ENCODE assay signal across 8 cellular contexts in the genomic region with DNA sequence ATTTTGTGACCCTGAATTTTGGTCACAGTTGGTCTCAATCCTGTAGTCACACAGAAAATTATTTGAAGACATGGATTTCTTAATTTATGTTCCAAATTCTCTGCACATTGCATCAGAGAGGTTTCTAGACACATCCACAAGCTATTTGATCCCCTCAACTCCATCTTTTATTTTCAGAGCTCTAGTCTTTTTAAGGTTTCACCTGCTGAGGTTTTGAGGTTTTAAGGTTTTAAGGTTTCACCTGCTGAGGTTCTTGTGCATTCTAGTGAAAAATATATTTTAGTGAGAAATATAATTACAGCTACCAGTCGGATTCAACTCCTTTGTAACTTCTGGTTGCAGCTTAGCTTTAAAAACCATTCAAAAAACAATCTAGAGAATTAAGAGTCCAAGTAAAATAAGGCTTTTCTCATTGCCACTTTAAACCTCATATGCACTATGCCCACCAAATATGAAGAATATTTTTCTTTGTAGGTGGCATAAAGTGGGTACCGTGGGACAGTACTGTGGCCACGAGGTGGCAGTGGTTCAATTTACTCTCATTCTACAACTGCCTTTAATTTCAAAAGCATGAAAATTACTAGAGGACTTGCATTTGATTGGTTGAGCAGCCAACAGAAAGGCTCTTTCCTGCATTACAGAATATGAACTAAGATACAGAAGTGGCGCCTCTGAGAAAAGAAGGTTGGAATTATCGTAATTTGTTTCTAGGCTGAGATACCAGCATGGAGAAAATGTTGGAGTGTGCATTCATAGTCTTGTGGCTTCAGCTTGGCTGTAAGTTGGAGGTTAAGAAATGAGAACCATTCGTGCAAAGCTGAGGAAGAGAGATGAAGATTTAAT.
DNase-seq lines count a peak whose midpoint lies in the region; ATAC-seq, FAIRE-seq and TF ChIP-seq lines count a peak whose summit lies in the region.

No MANE protein-coding gene starts in this region.

- ATAC-seq in RWPE2 (ENCODE audit: low read depth), result peak; percentile 60; the same call in 1 of the 3 replicates
- ATAC-seq in HG03439 (IDR thresholded peaks at IDR 0.05; ENCODE audit: unreplicated experiment), result no peak

- H3K79me2 ChIP-seq in neural cell (replicated peaks; ENCODE audit: insufficient read depth, low read length), result no peaks in the 10 kb centered on the region

- H3K4me3 ChIP-seq in RWPE2 (ENCODE audit: severe bottlenecking) (no peak overlapping the region), bronchial epithelial cell (ENCODE audit: low read depth, low read length) (no peak overlapping the region), neural cell (ENCODE audit: low read length) (no peak overlapping the region)

- H3K27me3 ChIP-seq in RWPE2 (ENCODE audit: insufficient read depth, poor library complexity, severe bottlenecking) (peaks cover 47% of the 10 kb centered on the region), bronchial epithelial cell (ENCODE audit: control insufficient read depth, insufficient read depth, low read length) (no peaks in the 10 kb centered on the region), neural cell (ENCODE audit: insufficient read depth, low read depth, low read length) (no peaks in the 10 kb centered on the region)

- H3K27ac ChIP-seq in RWPE2 (ENCODE audit: poor library complexity, severe bottlenecking) (no peak overlapping the region), neural cell (ENCODE audit: low read length) (no peak overlapping the region)

- H3K9ac ChIP-seq in neural cell (ENCODE audit: low read length), result no peak overlapping the region

- peak; percentile 4 for DNase-seq in activated CD4-positive, CD25-positive, alpha-beta regulatory T cell treated with anti-CD3 and anti-CD28 coated beads, Interleukin-2, amount 50 U/mL, for 16 hours (ENCODE audit: low read depth, low spot score)
- no peak for DNase-seq in activated CD4-positive, CD25-positive, alpha-beta regulatory T cell treated with anti-CD3 and anti-CD28 coated beads, Interleukin-2, amount 50 U/mL, for 72 hours
- DNase-seq in RWPE2 (ENCODE audit: low spot score), result no peak
- DNase-seq in bronchial epithelial cell (ENCODE audit: low read depth), result peak; percentile 26
- DNase-seq in NCI-H146 (lab: John Stamatoyannopoulos, UW), result no peak
- DNase-seq in cortex of kidney (lab: John Stamatoyannopoulos, UW), result no peak

- H2AFZ ChIP-seq in neural cell (ENCODE audit: low read depth, low read length), result no peak overlapping the region

- FAIRE-seq in bronchial epithelial cell (lab: Jason Lieb, UNC), result no peak

- H3K4me1 ChIP-seq in RWPE2 (ENCODE audit: insufficient read depth, poor library complexity, severe bottlenecking), result no peaks in the 10 kb centered on the region

- peak; percentile 70 for TF ChIP-seq CTCF in RWPE2 (IDR thresholded peaks at IDR 0.05; ENCODE audit: poor library complexity, severe bottlenecking)
- peak; percentile 61 for TF ChIP-seq CTCF in bronchial epithelial cell (IDR thresholded peaks at IDR 0.05; ENCODE audit: insufficient read depth, low read length, severe bottlenecking)
- peak; percentile 46 for TF ChIP-seq CTCF in neural cell (IDR thresholded peaks at IDR 0.05; ENCODE audit: poor library complexity, severe bottlenecking)

- no peak overlapping the region for H3K4me2 ChIP-seq in neural cell (ENCODE audit: low read length)

- TF ChIP-seq RAD21 in neural cell (conservative IDR thresholded peaks at IDR 0.05), result no peak

- no peaks in the 10 kb centered on the region for H3K36me3 ChIP-seq in RWPE2 (ENCODE audit: low read depth)
- no peaks in the 10 kb centered on the region for H3K36me3 ChIP-seq in bronchial epithelial cell (ENCODE audit: control insufficient read depth, insufficient read depth, low read length)
- no peaks in the 10 kb centered on the region for H3K36me3 ChIP-seq in neural cell (ENCODE audit: insufficient read depth, low read length)

- no peaks in the 10 kb centered on the region for H3K9me2 ChIP-seq in neural cell (ENCODE audit: insufficient read depth, low read length)

- H3F3A ChIP-seq in neural cell (ENCODE audit: insufficient read depth, low read length, poor library complexity, severe bottlenecking), result no peaks in the 10 kb centered on the region

- H3K9me3 ChIP-seq in RWPE2 (ENCODE audit: severe bottlenecking), result no peaks in the 10 kb centered on the region
- H3K9me3 ChIP-seq in neural cell (ENCODE audit: low read length), result no peaks in the 10 kb centered on the region

- TF ChIP-seq EP300 in neural cell (conservative IDR thresholded peaks at IDR 0.05; ENCODE audit: poor library complexity, severe bottlenecking), result no peak

- H4K20me1 ChIP-seq in neural cell (ENCODE audit: insufficient read depth), result no peaks in the 10 kb centered on the region

TF ChIP-seq in neural cell, 6 proteins besides CTCF, POLR2A, EP300 and RAD21:
- TF ChIP-seq, protein P1, sequence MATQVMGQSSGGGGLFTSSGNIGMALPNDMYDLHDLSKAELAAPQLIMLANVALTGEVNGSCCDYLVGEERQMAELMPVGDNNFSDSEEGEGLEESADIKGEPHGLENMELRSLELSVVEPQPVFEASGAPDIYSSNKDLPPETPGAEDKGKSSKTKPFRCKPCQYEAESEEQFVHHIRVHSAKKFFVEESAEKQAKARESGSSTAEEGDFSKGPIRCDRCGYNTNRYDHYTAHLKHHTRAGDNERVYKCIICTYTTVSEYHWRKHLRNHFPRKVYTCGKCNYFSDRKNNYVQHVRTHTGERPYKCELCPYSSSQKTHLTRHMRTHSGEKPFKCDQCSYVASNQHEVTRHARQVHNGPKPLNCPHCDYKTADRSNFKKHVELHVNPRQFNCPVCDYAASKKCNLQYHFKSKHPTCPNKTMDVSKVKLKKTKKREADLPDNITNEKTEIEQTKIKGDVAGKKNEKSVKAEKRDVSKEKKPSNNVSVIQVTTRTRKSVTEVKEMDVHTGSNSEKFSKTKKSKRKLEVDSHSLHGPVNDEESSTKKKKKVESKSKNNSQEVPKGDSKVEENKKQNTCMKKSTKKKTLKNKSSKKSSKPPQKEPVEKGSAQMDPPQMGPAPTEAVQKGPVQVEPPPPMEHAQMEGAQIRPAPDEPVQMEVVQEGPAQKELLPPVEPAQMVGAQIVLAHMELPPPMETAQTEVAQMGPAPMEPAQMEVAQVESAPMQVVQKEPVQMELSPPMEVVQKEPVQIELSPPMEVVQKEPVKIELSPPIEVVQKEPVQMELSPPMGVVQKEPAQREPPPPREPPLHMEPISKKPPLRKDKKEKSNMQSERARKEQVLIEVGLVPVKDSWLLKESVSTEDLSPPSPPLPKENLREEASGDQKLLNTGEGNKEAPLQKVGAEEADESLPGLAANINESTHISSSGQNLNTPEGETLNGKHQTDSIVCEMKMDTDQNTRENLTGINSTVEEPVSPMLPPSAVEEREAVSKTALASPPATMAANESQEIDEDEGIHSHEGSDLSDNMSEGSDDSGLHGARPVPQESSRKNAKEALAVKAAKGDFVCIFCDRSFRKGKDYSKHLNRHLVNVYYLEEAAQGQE (IDR thresholded peaks at IDR 0.05; ENCODE audit: borderline replicate concordance), result no peak
- TF ChIP-seq MXI1 (conservative IDR thresholded peaks at IDR 0.05; ENCODE audit: poor library complexity, severe bottlenecking) (no peak), TAF1 (IDR thresholded peaks at IDR 0.05; ENCODE audit: low read depth) (no peak), POLR2AphosphoS5 (IDR thresholded peaks at IDR 0.05) (no peak), SMC3 (conservative IDR thresholded peaks at IDR 0.05; ENCODE audit: poor library complexity) (no peak), EZH2 (IDR thresholded peaks at IDR 0.05; ENCODE audit: borderline replicate concordance, insufficient read depth, low read length, poor library complexity, severe bottlenecking) (no peak)

Comparison
In these comparisons a context has a peak if more than half of its experiments do, and no peak if none do; other contexts are left out.
1. DNase-seq: peak in activated CD4-positive, CD25-positive, alpha-beta regulatory T cell treated with anti-CD3 and anti-CD28 coated beads, Interleukin-2, amount 50 U/mL, for 16 hours (single experiment) and bronchial epithelial cell (single experiment); none in activated CD4-positive, CD25-positive, alpha-beta regulatory T cell treated with anti-CD3 and anti-CD28 coated beads, Interleukin-2, amount 50 U/mL, for 72 hours (single experiment), RWPE2 (single experiment), NCI-H146 (single experiment) and cortex of kidney (single experiment).
2. Peak in every context shown above with its lines, with median percentiles within 50 percentile points of each other: CTCF ChIP-seq.